In genomic region chr11:104547996-104548661, GRCh38 we compare ENCODE assay signal across 16 cellular contexts.
DNase-seq lines count a peak whose midpoint lies in the region; ATAC-seq and TF ChIP-seq lines count a peak whose summit lies in the region.
"Had no signal": no experiment of that assay in that cellular context is flagged by ENCODE, and none has a peak within 500 bp of the region (broad histone marks: within the 10 kb centered on the region; RNA-seq: fewer than 3 reads in every experiment).

No MANE protein-coding gene starts in this region.

- WGBS in body of pancreas, 2 donors = 91 to 98% methylated on average over 3 of the region's 3 CpGs

- H3K36me3 ChIP-seq in body of pancreas (replicated peaks in 1 of 2; ENCODE audit: insufficient read depth in 1 of 2, low read depth in 2 of 2) = no peaks in the 10 kb centered on the region

- no peak overlapping the region for H3K4me3 Mint-ChIP-seq in nephron
- H3K4me3 Mint-ChIP-seq: activated CD4-positive, alpha-beta memory T cell treated with anti-CD3 and anti-CD28 coated beads, Interleukin-2, amount 10 ng/mL, durations not matched to agents 7 days and 5 days; T-helper 1 cell treated with Interleukin-12 subunit alpha and Interleukin-12 subunit beta and Interleukin-4 antibody, amounts not matched to agents 30 μg/mL and 1 μg/mL, for 36 hours; type B pancreatic cell had no signal

- H3K27me3 ChIP-seq in body of pancreas = no peaks in the 10 kb centered on the region

- DNase-seq in NCI-H748 (lab: John Stamatoyannopoulos, UW; ENCODE audit: unreplicated experiment) (peak; percentile 70), NCI-H748 treated with DMSO at 0.1 percent for 48 hours (lab: John Stamatoyannopoulos, UW) (no peak), NB4 (ENCODE audit: low read depth) (peak; percentile 16), choroid plexus epithelial cell (ENCODE audit: low read depth) (peak; percentile 58), Right ventricle myocardium inferior (ENCODE audit: missing footprints) (no peak), body of pancreas (no peak)
- DNase-seq: activated CD4-positive, alpha-beta memory T cell treated with anti-CD3 and anti-CD28 coated beads, Interleukin-2, amount 10 ng/mL, durations not matched to agents 7 days and 5 days; activated naive CD4-positive, alpha-beta T cell treated with anti-CD3 and anti-CD28 coated beads, Interleukin-2, amount 50 U/mL, for 16 hours; H7; MM.1S; PC-9; posterior cingulate gyrus had no signal

- TF ChIP-seq CTCF in NB4 (IDR thresholded peaks at IDR 0.05; ENCODE audit: low read depth, low read length) (peak; percentile 11), choroid plexus epithelial cell (conservative IDR thresholded peaks at IDR 0.05; ENCODE audit: low read depth, low read length) (peak; percentile 3), nephron (IDR thresholded peaks at IDR 0.05; ENCODE audit: unreplicated experiment in 3 of 3) (no peak), body of pancreas (IDR thresholded peaks at IDR 0.05) (no peak)

- H3K36me3 Mint-ChIP-seq in nephron (ENCODE audit: low read depth) = no peaks in the 10 kb centered on the region
- H3K36me3 Mint-ChIP-seq: type B pancreatic cell had no signal

- H3K27ac Mint-ChIP-seq in nephron = peak overlapping the region in 2 of 3 experiments; percentile 35 to 82
- H3K27ac Mint-ChIP-seq: activated CD4-positive, alpha-beta memory T cell treated with anti-CD3 and anti-CD28 coated beads, Interleukin-2, amount 10 ng/mL, durations not matched to agents 7 days and 5 days; T-helper 1 cell treated with Interleukin-12 subunit alpha and Interleukin-12 subunit beta and Interleukin-4 antibody, amounts not matched to agents 30 μg/mL and 1 μg/mL, for 36 hours; type B pancreatic cell had no signal

- no peak overlapping the region for H3K27ac ChIP-seq in body of pancreas
- H3K27ac ChIP-seq: PC-9 had no signal

- peaks cover 5% of the 10 kb centered on the region for H3K4me1 Mint-ChIP-seq in nephron

- H3K9me3 Mint-ChIP-seq in nephron = peaks cover 4% of the 10 kb centered on the region
- H3K9me3 Mint-ChIP-seq: activated CD4-positive, alpha-beta memory T cell treated with anti-CD3 and anti-CD28 coated beads, Interleukin-2, amount 10 ng/mL, durations not matched to agents 7 days and 5 days; T-helper 1 cell treated with Interleukin-12 subunit alpha and Interleukin-12 subunit beta and Interleukin-4 antibody, amounts not matched to agents 30 μg/mL and 1 μg/mL, for 36 hours; type B pancreatic cell had no signal

- H3K27me3 Mint-ChIP-seq in nephron (ENCODE audit: low read depth) = no peaks in the 10 kb centered on the region
- H3K27me3 Mint-ChIP-seq: activated CD4-positive, alpha-beta memory T cell treated with anti-CD3 and anti-CD28 coated beads, Interleukin-2, amount 10 ng/mL, durations not matched to agents 7 days and 5 days; type B pancreatic cell had no signal

- H3K4me3 ChIP-seq in NB4 (ENCODE audit: low read depth, low read length) = no peak overlapping the region
- H3K4me3 ChIP-seq in choroid plexus epithelial cell (ENCODE audit: low read depth, low read length) = no peak overlapping the region
- no peak overlapping the region for H3K4me3 ChIP-seq in body of pancreas
- H3K4me3 ChIP-seq: PC-9 had no signal

- intact Hi-C loops in Right ventricle myocardium inferior (cut with DNase I) (no loop called here), body of pancreas (cut with DNase I) (no loop called here)

- no peak for ATAC-seq in HG03097 (IDR thresholded peaks at IDR 0.05; ENCODE audit: low FRiP score, unreplicated experiment)
- no peak for ATAC-seq in Right ventricle myocardium inferior
- no peak for ATAC-seq in body of pancreas

- H3K9me3 ChIP-seq in body of pancreas = no peaks in the 10 kb centered on the region

- no peaks in the 10 kb centered on the region for H3K4me1 ChIP-seq in body of pancreas

- no peak for TF ChIP-seq POLR2A in NB4 (IDR thresholded peaks at IDR 0.05; ENCODE audit: extremely low read depth, insufficient read length)
- no peak for TF ChIP-seq POLR2A in body of pancreas (IDR thresholded peaks at IDR 0.05)

Comparison
In these comparisons a context has a peak if more than half of its experiments do, and no peak if none do; other contexts are left out.
1. DNase-seq: peak in NCI-H748 (single experiment), NB4 (single experiment) and choroid plexus epithelial cell (single experiment); none in NCI-H748 treated with DMSO at 0.1 percent for 48 hours (single experiment), Right ventricle myocardium inferior (single experiment) and body of pancreas (0 of 4).
2. CTCF ChIP-seq: peak in NB4 (single experiment) and choroid plexus epithelial cell (single experiment); none in nephron (0 of 3) and body of pancreas (0 of 7).